Comparison of ENCODE assay signal across 13 cellular contexts in genomic region chr2:224151680-224152310, GRCh38.
"Had no signal": no experiment of that assay in that cellular context is flagged by ENCODE, and none has a peak within 500 bp of the region (broad histone marks: within the 10 kb centered on the region; RNA-seq: fewer than 3 reads in every experiment).

No MANE protein-coding gene starts in this region.

- ATAC-seq: stimulated activated memory B cell treated with anti-CD40 and anti-IgM and Interleukin-4, amounts not matched to agents 10 μg/mL and 1 μg/mL and 100 μg/mL, for 72 hours had no signal

- H3K4me1 ChIP-seq: neural progenitor cell, parathyroid adenoma had no signal

- FAIRE-seq: islet of Langerhans had no signal

- H3K4me3 ChIP-seq: cardiac muscle cell, lung, neural progenitor cell had no signal

- H3K27me3 ChIP-seq: cardiac muscle cell, neural progenitor cell had no signal

- DNase-seq: activated CD4-positive, alpha-beta memory T cell treated with anti-CD3 and anti-CD28 coated beads, Interleukin-2, amount 10 ng/mL, durations not matched to agents 7 days and 5 days; activated effector memory CD4-positive, alpha-beta T cell treated with Interleukin-2 at 50 U/mL for 16 hours; activated naive CD4-positive, alpha-beta T cell treated with anti-CD3 and anti-CD28 coated beads, Interleukin-2, amount 50 U/mL, for 16 hours; activated T-cell treated with anti-CD3 and anti-CD28 coated beads, Interleukin-2, amount 50 U/mL, for 24 hours; endodermal cell; T-helper 9 cell had no signal

- H3K79me2 ChIP-seq: parathyroid adenoma had no signal

- H2AFZ ChIP-seq: neural progenitor cell, parathyroid adenoma had no signal

- H3K36me3 ChIP-seq: cardiac muscle cell, neural progenitor cell had no signal

- H3K27ac ChIP-seq: cardiac muscle cell, neural progenitor cell, parathyroid adenoma, VCaP had no signal
